In the genomic region with DNA sequence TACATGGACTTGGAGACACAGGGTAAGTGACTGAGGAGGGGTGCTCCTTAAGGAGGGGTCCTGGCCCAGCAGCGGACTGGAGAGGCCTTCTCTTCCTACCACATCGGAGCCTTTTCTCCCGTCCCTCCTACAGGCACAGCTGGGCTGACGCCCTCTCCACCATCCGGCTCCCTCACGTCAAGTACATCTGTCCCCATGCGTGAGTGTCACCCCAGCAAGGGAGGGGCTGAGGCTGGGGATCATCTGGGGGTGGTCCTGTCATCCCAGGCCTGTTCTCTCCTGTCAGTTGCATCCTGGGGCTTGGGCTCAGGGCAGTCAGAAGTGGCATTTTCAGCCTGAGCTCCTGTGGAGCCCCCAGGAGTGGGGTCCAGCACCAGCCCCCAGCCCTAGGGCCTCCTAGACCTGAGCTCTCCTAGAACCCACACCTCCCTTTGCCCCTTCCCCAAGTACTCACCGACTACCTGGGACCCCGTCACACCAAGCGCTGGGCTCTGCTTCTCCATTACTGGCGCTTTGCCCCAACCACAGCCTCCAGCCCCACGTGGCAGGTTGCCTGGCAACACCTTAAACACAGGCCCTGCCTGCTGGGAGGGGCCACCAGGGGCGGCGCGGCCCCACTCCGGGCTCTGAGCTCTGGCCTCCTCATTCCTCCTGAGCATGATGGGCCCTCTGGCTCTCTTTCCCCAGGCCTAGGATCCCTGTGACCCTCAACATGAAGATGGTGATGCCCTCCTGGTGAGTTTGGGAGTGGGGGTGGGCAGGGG, we compare ENCODE assay signal across 8 cellular contexts. TPM values are rescaled to one million over a fixed set of nuclear protein-coding genes. Genes with fewer than 3 reads are reported as not detected.
DNase-seq lines count a peak whose midpoint lies in the region; ATAC-seq, FAIRE-seq and TF ChIP-seq lines count a peak whose summit lies in the region.

No MANE protein-coding gene starts in this region.

- no peaks in the 10 kb centered on the region for H3K27me3 ChIP-seq in dorsolateral prefrontal cortex

- H3K27ac ChIP-seq in RWPE1 (peak overlapping the region; percentile 98), dorsolateral prefrontal cortex (peak overlapping the region in 10 of 59 donors; percentile 3 to 83 (median 31))

- H3K4me3 ChIP-seq in dorsolateral prefrontal cortex: peak overlapping the region in 48 of 59 donors; percentile 13 to 91 (median 76)

- FAIRE-seq in G401.6 (lab: Jason Lieb, UNC): peak; percentile 94

- TF ChIP-seq CTCF in RWPE1 (conservative IDR thresholded peaks at IDR 0.05; ENCODE audit: low read depth) (no peak), dorsolateral prefrontal cortex (IDR thresholded peaks at IDR 0.05 in 54 of 56, conservative IDR thresholded peaks at IDR 0.05 in 2 of 56; ENCODE audit: low read depth in 1 of 56, partially characterized antibody in 56 of 56) (no peak)

- DNase-seq in RWPE1 (ENCODE audit: low spot score) (peak; percentile 82), dorsolateral prefrontal cortex (peak in 7 of 10 donors; percentile 56 to 73 (median 69)), nucleus accumbens (lab: John Stamatoyannopoulos, UW) (peak in 30 of 56 donors; percentile 13 to 83 (median 42)), GOT3 (lab: John Stamatoyannopoulos, UW) (no peak), NCI-H1105 treated with DMSO at 0.1 percent for 48 hours (lab: John Stamatoyannopoulos, UW) (no peak), SK-N-DZ (ENCODE audit: low spot score) (no peak)

- CTCF ChIA-PET in RWPE1 (lab: Yijun Ruan, JAX): interaction anchor here (0.6 kb wide), 2 partner anchors 8 to 35 kb away, joined by 3 to 5 read pairs; no protein-coding TSS in a partner anchor

- POLR2A ChIA-PET in RWPE1 (lab: Yijun Ruan, JAX; ENCODE audit: low non-redundant PET): interaction anchor here (0.5 kb wide), 1 partner anchor 16 kb away, joined by 7 read pairs; no protein-coding TSS in a partner anchor

- no peak for ATAC-seq in GM18498 (IDR thresholded peaks at IDR 0.05; ENCODE audit: unreplicated experiment)

- intact Hi-C loops in dorsolateral prefrontal cortex (cut with DNase I): loop anchor here in 1 of 2 donors (2.0 kb wide), 1 partner anchor 14 kb away; a partner anchor contains a TSS

RNA-seq across cellular contexts. Expression of a gene that starts 2.3 kb away (rescaled TPM):
- 10 to 100 TPM; 18.6 to 38.2 (median 26.9) TPM for total RNA-seq in dorsolateral prefrontal cortex
- 75.8 and 76.5 TPM in 2 replicates for polyA plus RNA-seq in SK-N-DZ (2014; cell fraction: cytosol; rRNA removed)
- polyA plus RNA-seq in SK-N-DZ (2014; cell fraction: nucleus; rRNA removed): 95.2 and 101 TPM in 2 replicates

RNA-seq across cellular contexts. Expression of a gene that starts 7.4 kb away (rescaled TPM):
- total RNA-seq in dorsolateral prefrontal cortex: 10 to 100 TPM; 13.2 to 40.0 (median 24.0) TPM
- polyA plus RNA-seq in SK-N-DZ (2014; cell fraction: cytosol; rRNA removed): 36.4 and 42.1 TPM in 2 replicates
- polyA plus RNA-seq in SK-N-DZ (2014; cell fraction: nucleus; rRNA removed): 63.3 TPM in 2 replicates

RNA-seq across cellular contexts. Expression of a gene that starts 15.0 kb away (rescaled TPM):
- 100 to 1,000 TPM in 113 of 120 experiments, 10 to 100 TPM in 7; 72.3 to 213 (median 157) TPM for total RNA-seq in dorsolateral prefrontal cortex
- polyA plus RNA-seq in SK-N-DZ (2014; cell fraction: cytosol; rRNA removed): 71.0 and 87.6 TPM in 2 replicates
- 45.2 and 47.9 TPM in 2 replicates for polyA plus RNA-seq in SK-N-DZ (2014; cell fraction: nucleus; rRNA removed)

RNA-seq across cellular contexts. Expression of a gene that starts 32.0 kb away (rescaled TPM):
- total RNA-seq in dorsolateral prefrontal cortex: 10 to 100 TPM; 13.4 to 38.9 (median 24.4) TPM
- polyA plus RNA-seq in SK-N-DZ (2014; cell fraction: cytosol; rRNA removed): 13.1 and 17.3 TPM in 2 replicates
- polyA plus RNA-seq in SK-N-DZ (2014; cell fraction: nucleus; rRNA removed): 9.5 and 13.6 TPM in 2 replicates

RNA-seq across cellular contexts. Expression of a gene that starts 49.9 kb away (rescaled TPM):
- total RNA-seq in dorsolateral prefrontal cortex: 10 to 100 TPM; 22.2 to 40.6 (median 28.2) TPM
- 23.4 and 25.5 TPM in 2 replicates for polyA plus RNA-seq in SK-N-DZ (2014; cell fraction: cytosol; rRNA removed)
- 17.1 and 22.4 TPM in 2 replicates for polyA plus RNA-seq in SK-N-DZ (2014; cell fraction: nucleus; rRNA removed)

Comparison
In these comparisons a context has a peak if more than half of its experiments do, and no peak if none do; other contexts are left out.
1. DNase-seq: peak in RWPE1 (single experiment), dorsolateral prefrontal cortex (7 of 10) and nucleus accumbens (30 of 56); none in GOT3 (single experiment), NCI-H1105 treated with DMSO at 0.1 percent for 48 hours (single experiment) and SK-N-DZ (single experiment).